In the genomic region with DNA sequence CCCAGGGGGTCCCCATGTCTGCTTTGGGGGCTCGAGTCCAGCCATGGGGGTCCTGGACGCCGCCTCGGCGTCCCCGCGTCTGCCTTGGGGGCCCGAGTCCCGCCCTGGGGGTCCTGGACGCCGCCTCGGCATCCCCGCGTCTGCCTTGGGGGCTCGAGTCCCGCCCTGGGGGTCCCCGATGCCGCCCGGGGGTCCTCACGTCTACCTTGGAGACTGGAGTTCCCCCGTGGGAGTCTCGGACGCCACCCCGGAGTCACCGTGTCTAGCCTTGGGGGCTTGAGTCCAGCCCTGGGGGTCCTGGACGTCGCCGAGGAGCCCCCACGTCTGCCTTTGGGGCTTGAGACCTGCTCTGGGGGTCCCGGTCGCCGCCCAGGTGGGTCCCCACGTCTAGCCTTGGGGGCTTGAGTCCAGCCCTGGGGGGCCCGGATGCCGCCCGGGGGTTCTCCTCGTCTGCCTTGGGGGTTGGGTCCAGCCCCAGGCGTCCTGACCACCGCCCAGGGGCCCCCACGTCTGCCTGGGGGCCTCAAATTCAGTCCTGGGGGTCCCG, we compare ENCODE assay signal across 8 cellular contexts. TPM values are rescaled to one million over a fixed set of nuclear protein-coding genes. Genes with fewer than 3 reads are reported as not detected.
DNase-seq lines count a peak whose midpoint lies in the region; ATAC-seq and TF ChIP-seq lines count a peak whose summit lies in the region.

No MANE protein-coding gene starts in this region.

- H3K9ac ChIP-seq in SK-N-MC (ENCODE audit: insufficient read length): peak overlapping the region; percentile 91

- DNase-seq in CD4-positive, CD25-positive, alpha-beta regulatory T cell: no peak
- DNase-seq in SK-N-MC (ENCODE audit: low read depth, low spot score) (no peak), esophagus squamous epithelium (lab: John Stamatoyannopoulos, UW) (no peak), omental fat pad (ENCODE audit: low spot score) (no peak), SKM-1 treated with dmso at 0.1 percent for 144 hours (lab: John Stamatoyannopoulos, UW; ENCODE audit: unreplicated experiment) (no peak), cortex of kidney (lab: John Stamatoyannopoulos, UW) (no peak)
- no peak for DNase-seq in stimulated activated CD4-positive, alpha-beta T cell treated with anti-CD3 and anti-CD28 coated beads, Interleukin-1b, Interleukin-23, amount 100 ng/mL, for 48 hours

- peaks cover 26% of the 10 kb centered on the region for H3K27me3 Mint-ChIP-seq in CD4-positive, CD25-positive, alpha-beta regulatory T cell

- H3K27ac Mint-ChIP-seq in CD4-positive, CD25-positive, alpha-beta regulatory T cell: no peak overlapping the region

- H3K27ac ChIP-seq in CD4-positive, CD25-positive, alpha-beta regulatory T cell (ENCODE audit: insufficient read depth, low read length, poor library complexity, severe bottlenecking): peak overlapping the region; percentile 96
- H3K27ac ChIP-seq in SK-N-MC (peak overlapping the region; percentile 77), esophagus squamous epithelium (peak overlapping the region; percentile 94 to 100 (median 98)), neutrophil (peak overlapping the region; percentile 97)

- no peaks in the 10 kb centered on the region for H3K27me3 ChIP-seq in CD4-positive, CD25-positive, alpha-beta regulatory T cell (ENCODE audit: control insufficient read depth, insufficient read depth, low read length)
- H3K27me3 ChIP-seq in esophagus squamous epithelium (peaks cover 0 to 5% (median 0%) of the 10 kb centered on the region in 4 donors), neutrophil (peaks cover 39% of the 10 kb centered on the region)

- peaks cover 0 to 1% (median 0%) of the 10 kb centered on the region in 7 donors for H3K9me3 Mint-ChIP-seq in CD4-positive, CD25-positive, alpha-beta regulatory T cell

- intact Hi-C loops in esophagus squamous epithelium (cut with DNase I): no loop called here

- H3K4me3 Mint-ChIP-seq in CD4-positive, CD25-positive, alpha-beta regulatory T cell: peak overlapping the region; percentile 82 to 93 (median 88)

- no peak for TF ChIP-seq POLR2A in esophagus squamous epithelium (IDR thresholded peaks at IDR 0.05)

- H3K36me3 Mint-ChIP-seq in CD4-positive, CD25-positive, alpha-beta regulatory T cell: peaks cover 4% of the 10 kb centered on the region

- H3K4me1 ChIP-seq in CD4-positive, CD25-positive, alpha-beta regulatory T cell (ENCODE audit: control insufficient read depth, insufficient read depth, low read length, poor library complexity, severe bottlenecking): peaks cover 30% of the 10 kb centered on the region
- H3K4me1 ChIP-seq in esophagus squamous epithelium (peaks cover 14 to 46% (median 20%) of the 10 kb centered on the region in 3 donors), neutrophil (ENCODE audit: control insufficient read depth in 1 of 2, insufficient read depth in 1 of 2, low read depth in 1 of 2, low read length in 1 of 2) (peaks cover 22 to 32% of the 10 kb centered on the region in 2 experiments)

- TF ChIP-seq CTCF in esophagus squamous epithelium (IDR thresholded peaks at IDR 0.05) (no peak), neutrophil (IDR thresholded peaks at IDR 0.05) (no peak), omental fat pad (IDR thresholded peaks at IDR 0.05) (no peak)

- ATAC-seq in CD4-positive, CD25-positive, alpha-beta regulatory T cell (ENCODE audit: low read depth in 2 of 2): no peak
- ATAC-seq in omental fat pad (ENCODE audit: low FRiP score): no peak

- H3K36me3 ChIP-seq in CD4-positive, CD25-positive, alpha-beta regulatory T cell (ENCODE audit: control insufficient read depth, insufficient read depth, low read length): peaks cover 11% of the 10 kb centered on the region
- H3K36me3 ChIP-seq in SK-N-MC (ENCODE audit: insufficient read depth, low read length) (peaks cover 13% of the 10 kb centered on the region; the same call in 1 of the 2 replicates), esophagus squamous epithelium (peaks cover 0 to 20% (median 0%) of the 10 kb centered on the region in 3 donors), neutrophil (peaks cover 6% of the 10 kb centered on the region)

- no CpG with 5 or more reads among the region's 41 CpGs for WGBS in esophagus squamous epithelium, 2 donors

- H3K4me3 ChIP-seq in CD4-positive, CD25-positive, alpha-beta regulatory T cell (ENCODE audit: low read depth, low read length): no peak overlapping the region
- H3K4me3 ChIP-seq in SK-N-MC (peak overlapping the region; percentile 89), esophagus squamous epithelium (peak overlapping the region; percentile 90 to 98 (median 96)), neutrophil (ENCODE audit: low read depth in 1 of 2, low read length in 1 of 2) (peak overlapping the region; percentile 91 to 99)

- H3K4me1 Mint-ChIP-seq in CD4-positive, CD25-positive, alpha-beta regulatory T cell: peaks cover 7 to 30% (median 19%) of the 10 kb centered on the region in 4 donors

- H3K9me3 ChIP-seq in CD4-positive, CD25-positive, alpha-beta regulatory T cell (ENCODE audit: control insufficient read depth in 2 of 2, low read length in 2 of 2): no peaks in the 10 kb centered on the region
- H3K9me3 ChIP-seq in SK-N-MC (ENCODE audit: low read depth, low read length) (no peaks in the 10 kb centered on the region), esophagus squamous epithelium (no peaks in the 10 kb centered on the region), neutrophil (no peaks in the 10 kb centered on the region)

RNA-seq across cellular contexts. Expression of gene GTPBP6, which starts 1.1 kb away (rescaled TPM):
- 62.2 TPM for total RNA-seq in CD4-positive, CD25-positive, alpha-beta regulatory T cell
- 10 to 100 TPM; 29.7 to 42.8 (median 35.6) TPM for polyA plus RNA-seq in CD4-positive, CD25-positive, alpha-beta regulatory T cell
- 10 to 100 TPM; 22.2 to 45.4 (median 28.0) TPM for total RNA-seq in esophagus squamous epithelium
- 10 to 100 TPM; 25.7 to 35.3 (median 34.0) TPM for total RNA-seq in omental fat pad

RNA-seq across cellular contexts. Expression of gene PLCXD1, which starts 38.5 kb away (rescaled TPM):
- 13.3 TPM for total RNA-seq in CD4-positive, CD25-positive, alpha-beta regulatory T cell
- 1 to 10 TPM; 2.9 to 5.9 (median 4.3) TPM for polyA plus RNA-seq in CD4-positive, CD25-positive, alpha-beta regulatory T cell
- total RNA-seq in esophagus squamous epithelium (10 to 100 TPM in 3 of 4 donors, 1 to 10 TPM in 1; 5.7 to 27.1 (median 18.3) TPM), omental fat pad (10 to 100 TPM; 12.8 to 32.3 (median 21.9) TPM)
